In the genomic region with DNA sequence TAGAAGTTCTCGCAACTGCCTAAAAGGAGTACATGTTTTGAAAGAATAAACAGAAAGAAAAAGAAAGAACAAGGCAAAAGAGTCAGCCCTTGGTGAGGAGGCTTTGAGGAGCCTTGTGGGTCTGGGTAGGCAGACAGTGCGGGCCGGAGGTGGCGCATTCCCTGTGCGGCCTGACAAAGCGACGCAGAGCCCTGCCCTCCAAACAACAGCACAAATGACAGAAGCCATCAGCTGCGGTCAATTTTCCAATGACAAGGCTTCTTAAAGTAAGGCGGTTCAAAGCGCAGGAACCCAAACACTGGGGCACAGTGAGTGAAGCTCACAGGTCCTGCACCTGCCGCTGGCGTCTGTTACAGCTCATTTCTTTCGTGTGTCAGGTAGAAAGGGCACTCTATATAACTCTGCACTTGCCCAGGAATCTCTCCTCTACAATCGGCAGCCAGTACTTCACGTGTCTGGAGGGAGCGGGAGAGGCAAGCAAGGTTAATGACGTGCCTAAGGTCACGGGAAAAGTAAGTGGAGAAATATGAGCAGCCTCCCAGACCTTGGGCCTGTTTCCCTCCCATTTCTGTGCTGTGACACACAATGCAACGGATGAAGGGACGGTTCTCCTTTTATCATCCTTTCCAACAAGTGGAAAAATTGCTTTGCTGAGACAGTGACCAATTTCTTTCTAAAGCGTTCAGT, we compare ENCODE assay signal across 18 cellular contexts.
DNase-seq lines count a peak whose midpoint lies in the region; ATAC-seq and TF ChIP-seq lines count a peak whose summit lies in the region.
"Had no signal": no experiment of that assay in that cellular context is flagged by ENCODE, and none has a peak within 500 bp of the region (broad histone marks: within the 10 kb centered on the region; RNA-seq: fewer than 3 reads in every experiment).

No MANE protein-coding gene starts in this region.

- no peaks in the 10 kb centered on the region for H3K27me3 ChIP-seq in endodermal cell (ENCODE audit: control insufficient read depth, insufficient read depth, low read length, poor library complexity, severe bottlenecking)
- H3K27me3 ChIP-seq: BE2C, SJCRH30 had no signal

- H3K9me3 ChIP-seq in HEK293 (ENCODE audit: control insufficient read depth, insufficient read depth, low read depth, low read length) (no peaks in the 10 kb centered on the region), endodermal cell (ENCODE audit: control insufficient read depth, low read length) (no peaks in the 10 kb centered on the region)
- H3K9me3 ChIP-seq: BE2C, SJCRH30 had no signal

- no peak overlapping the region for H3K4me3 Mint-ChIP-seq in endodermal cell
- no peak overlapping the region for H3K4me3 Mint-ChIP-seq in osteocyte (ENCODE audit: unreplicated experiment)
- H3K4me3 Mint-ChIP-seq in activated T-cell treated with anti-CD3 and anti-CD28 coated beads, Interleukin-2, amount 50 U/mL, for 72 hours: no peak overlapping the region
- H3K4me3 Mint-ChIP-seq: CD4-positive, alpha-beta memory T cell had no signal

- POLR2A ChIA-PET in HEK293 (lab: Yijun Ruan, JAX): no interaction called here

- no peak for ATAC-seq in activated T-cell treated with anti-CD3 and anti-CD28 coated beads, Interleukin-2, amount 50 U/mL, for 72 hours (replicated peaks in 1 of 2)
- ATAC-seq: HCT116 had no signal

- H3K9me3 Mint-ChIP-seq in endodermal cell (no peaks in the 10 kb centered on the region), osteocyte (ENCODE audit: unreplicated experiment) (no peaks in the 10 kb centered on the region)
- no peaks in the 10 kb centered on the region for H3K9me3 Mint-ChIP-seq in activated T-cell treated with anti-CD3 and anti-CD28 coated beads, Interleukin-2, amount 50 U/mL, for 72 hours
- H3K9me3 Mint-ChIP-seq: CD4-positive, alpha-beta memory T cell had no signal

- H3K36me3 Mint-ChIP-seq in endodermal cell (ENCODE audit: low read depth) (no peaks in the 10 kb centered on the region), osteocyte (ENCODE audit: unreplicated experiment) (no peaks in the 10 kb centered on the region)
- no peaks in the 10 kb centered on the region for H3K36me3 Mint-ChIP-seq in activated T-cell treated with anti-CD3 and anti-CD28 coated beads, Interleukin-2, amount 50 U/mL, for 72 hours (ENCODE audit: insufficient read depth in 2 of 2)
- H3K36me3 Mint-ChIP-seq: CD4-positive, alpha-beta memory T cell had no signal

- H3K36me3 ChIP-seq in HEK293 (ENCODE audit: control insufficient read depth in 2 of 2, insufficient read depth in 1 of 2, low read length in 2 of 2): no peaks in the 10 kb centered on the region
- H3K36me3 ChIP-seq in endodermal cell (ENCODE audit: control insufficient read depth, insufficient read depth, low read length): no peaks in the 10 kb centered on the region
- H3K36me3 ChIP-seq: BE2C, SJCRH30 had no signal

- no peak overlapping the region for H3K9ac ChIP-seq in endodermal cell (ENCODE audit: extremely low read depth, low read length, poor library complexity, severe bottlenecking)

- TF ChIP-seq CTCF in HEK293 (tag by site-specific recombination; IDR thresholded peaks at IDR 0.05) (no peak), endodermal cell (conservative IDR thresholded peaks at IDR 0.05) (no peak), osteocyte (IDR thresholded peaks at IDR 0.05) (no peak)

- H3K4me1 ChIP-seq in HEK293 (ENCODE audit: control insufficient read depth, insufficient read depth, low read length) (no peaks in the 10 kb centered on the region), endodermal cell (ENCODE audit: control insufficient read depth, insufficient read depth, low read length) (peaks cover 4% of the 10 kb centered on the region)

- H3K27me3 Mint-ChIP-seq in endodermal cell (ENCODE audit: insufficient read depth): no peaks in the 10 kb centered on the region
- H3K27me3 Mint-ChIP-seq in osteocyte (ENCODE audit: unreplicated experiment): peaks cover 70% of the 10 kb centered on the region
- no peaks in the 10 kb centered on the region for H3K27me3 Mint-ChIP-seq in activated T-cell treated with anti-CD3 and anti-CD28 coated beads, Interleukin-2, amount 50 U/mL, for 72 hours (ENCODE audit: low read depth)

- H3K4me3 ChIP-seq in HEK293 (ENCODE audit: low read depth, low read length) (no peak overlapping the region), endodermal cell (ENCODE audit: low read length) (no peak overlapping the region)
- H3K4me3 ChIP-seq: PC-9, SJCRH30 had no signal

- H3K27ac ChIP-seq in HEK293 (ENCODE audit: extremely low read depth, low read depth, low read length): no peak overlapping the region
- H3K27ac ChIP-seq in endodermal cell (ENCODE audit: low read depth, low read length): peak overlapping the region; percentile 60
- H3K27ac ChIP-seq: PC-9, SJCRH30 had no signal

- H3K4me1 Mint-ChIP-seq in endodermal cell (peaks cover 24% of the 10 kb centered on the region), osteocyte (ENCODE audit: unreplicated experiment) (peaks cover 5% of the 10 kb centered on the region)
- H3K4me1 Mint-ChIP-seq in activated T-cell treated with anti-CD3 and anti-CD28 coated beads, Interleukin-2, amount 50 U/mL, for 72 hours (ENCODE audit: low read depth): peaks cover 5% of the 10 kb centered on the region
- H3K4me1 Mint-ChIP-seq: CD4-positive, alpha-beta memory T cell had no signal

- no peak overlapping the region for H3K27ac Mint-ChIP-seq in endodermal cell
- no peak overlapping the region for H3K27ac Mint-ChIP-seq in osteocyte (ENCODE audit: unreplicated experiment)
- no peak overlapping the region for H3K27ac Mint-ChIP-seq in activated T-cell treated with anti-CD3 and anti-CD28 coated beads, Interleukin-2, amount 50 U/mL, for 72 hours
- H3K27ac Mint-ChIP-seq: CD4-positive, alpha-beta memory T cell had no signal

- WGBS in endodermal cell (ENCODE audit: insufficient coverage in 1 of 2, insufficient read length in 1 of 2), 2 experiments: 95 to 97% methylated on average over 11 to 21 of the region's 21 CpGs

- CTCF ChIA-PET in HEK293 (lab: Yijun Ruan, JAX): no interaction called here

- DNase-seq in NCI-H2107 (lab: John Stamatoyannopoulos, UW) (peak; percentile 93), endodermal cell (peak; percentile 32), osteocyte (ENCODE audit: extremely low spot score, unreplicated experiment) (peak; percentile 63), amygdala (lab: John Stamatoyannopoulos, UW) (no peak), hippocampal formation (lab: John Stamatoyannopoulos, UW) (no peak)
- DNase-seq in activated T-cell treated with anti-CD3 and anti-CD28 coated beads, Interleukin-2, amount 50 U/mL, for 72 hours: no peak
- DNase-seq: BE2C; Calu3; CD4-positive, alpha-beta memory T cell; DND-41; NCI-H1105 treated with DMSO at 0.1 percent for 48 hours; NCI-H1930; NCI-H446; NCI-H82; PC-9; SJCRH30 had no signal

TF ChIP-seq in HEK293, 187 proteins besides CTCF, POLR2A, EP300 and RAD21:
- TF ChIP-seq ZFP37 (tag by site-specific recombination; IDR thresholded peaks at IDR 0.05) (no peak), SETDB1 (IDR thresholded peaks at IDR 0.05; ENCODE audit: insufficient read length, low read length) (peak; percentile 47)

Comparison
In these comparisons a context has a peak if more than half of its experiments do, and no peak if none do; other contexts are left out.
1. DNase-seq: peak in NCI-H2107 (single experiment), endodermal cell (single experiment) and osteocyte (single experiment); none in amygdala (0 of 56), activated T-cell treated with anti-CD3 and anti-CD28 coated beads, Interleukin-2, amount 50 U/mL, for 72 hours (0 of 2) and hippocampal formation (0 of 2).